In genomic region chr22:23786261-23786710, GRCh38 we compare ENCODE assay signal across 6 cellular contexts. TPM values are rescaled to one million over a fixed set of nuclear protein-coding genes. Genes with fewer than 3 reads are reported as not detected.
A peak's percentile ranks its signal among the peaks of the same experiment; 100 is the strongest.
DNase-seq lines count a peak whose midpoint lies in the region; ATAC-seq and TF ChIP-seq lines count a peak whose summit lies in the region.

No MANE protein-coding gene starts in this region.

- peaks cover 14% of the 10 kb centered on the region for H3K36me3 Mint-ChIP-seq in activated CD8-positive, alpha-beta T cell treated with anti-CD3 and anti-CD28 coated beads, Interleukin-2, amount 10 ng/mL, durations not matched to agents 7 days and 5 days (ENCODE audit: low read depth)

- POLR2A ChIA-PET in activated CD8-positive, alpha-beta T cell treated with anti-CD3 and anti-CD28 coated beads, Interleukin-2, amount 10 ng/mL, durations not matched to agents 7 days and 5 days (lab: Charles Lee) = interaction anchor here (0.9 to 2.9 kb wide), 8 partner anchors 11 to 225 kb away, joined by 3 to 18 read pairs (median 4); partner anchors contain the start of genes CABIN1, CHCHD10, MIF and SLC2A11

- DNase-seq in activated CD8-positive, alpha-beta T cell treated with anti-CD3 and anti-CD28 coated beads, Interleukin-2, amount 10 ng/mL, durations not matched to agents 7 days and 5 days = peak; percentile 52
- DNase-seq in lower lobe of right lung (no peak), NCI-H2081 treated with DMSO at 0.1 percent for 48 hours (lab: John Stamatoyannopoulos, UW) (no peak)

- TF ChIP-seq CTCF in C4-2B (conservative IDR thresholded peaks at IDR 0.05) (no peak), lower lobe of right lung (IDR thresholded peaks at IDR 0.05) (no peak)

- H3K4me3 Mint-ChIP-seq in activated CD8-positive, alpha-beta T cell treated with anti-CD3 and anti-CD28 coated beads, Interleukin-2, amount 10 ng/mL, durations not matched to agents 7 days and 5 days = peak overlapping the region; percentile 91

- CTCF ChIA-PET in activated CD8-positive, alpha-beta T cell treated with anti-CD3 and anti-CD28 coated beads, Interleukin-2, amount 10 ng/mL, durations not matched to agents 7 days and 5 days (lab: Charles Lee) = interaction anchor here (1.1 to 1.8 kb wide), 5 partner anchors 16 to 71 kb away, joined by 4 to 8 read pairs (median 6); partner anchors contain the start of genes CHCHD10 and SLC2A11

- peak; percentile 20 for ATAC-seq in activated CD8-positive, alpha-beta T cell treated with anti-CD3 and anti-CD28 coated beads, Interleukin-2, amount 10 ng/mL, durations not matched to agents 7 days and 5 days
- no peak for ATAC-seq in lower lobe of right lung
- ATAC-seq in activated CD4-positive, CD25-positive, alpha-beta regulatory T cell treated with anti-CD3 and anti-CD28 coated beads, Interleukin-2, amount 50 U/mL, for 24 hours = no peak
- no peak for ATAC-seq in HG02642 (IDR thresholded peaks at IDR 0.05; ENCODE audit: poor library complexity, unreplicated experiment)

- H3K4me3 ChIP-seq in lower lobe of right lung = peak overlapping the region; percentile 78

- peaks cover 10% of the 10 kb centered on the region for H3K36me3 ChIP-seq in lower lobe of right lung

- H3K27ac ChIP-seq in C4-2B (peak overlapping the region; percentile 87), lower lobe of right lung (peak overlapping the region; percentile 99)

- no peaks in the 10 kb centered on the region for H3K9me3 ChIP-seq in lower lobe of right lung

- H3K9me3 Mint-ChIP-seq in activated CD8-positive, alpha-beta T cell treated with anti-CD3 and anti-CD28 coated beads, Interleukin-2, amount 10 ng/mL, durations not matched to agents 7 days and 5 days (ENCODE audit: insufficient read depth) = no peaks in the 10 kb centered on the region

- H3K27me3 ChIP-seq in lower lobe of right lung (ENCODE audit: low read depth) = no peaks in the 10 kb centered on the region

- H3K27me3 Mint-ChIP-seq in activated CD8-positive, alpha-beta T cell treated with anti-CD3 and anti-CD28 coated beads, Interleukin-2, amount 10 ng/mL, durations not matched to agents 7 days and 5 days (ENCODE audit: low read depth) = no peaks in the 10 kb centered on the region

- H3K4me1 Mint-ChIP-seq in activated CD8-positive, alpha-beta T cell treated with anti-CD3 and anti-CD28 coated beads, Interleukin-2, amount 10 ng/mL, durations not matched to agents 7 days and 5 days (ENCODE audit: low read depth) = peaks cover 52% of the 10 kb centered on the region

- intact Hi-C loops in lower lobe of right lung (cut with DNase I) = no loop called here

- H3K4me1 ChIP-seq in lower lobe of right lung = peaks cover 34% of the 10 kb centered on the region

- H3K27ac Mint-ChIP-seq in activated CD8-positive, alpha-beta T cell treated with anti-CD3 and anti-CD28 coated beads, Interleukin-2, amount 10 ng/mL, durations not matched to agents 7 days and 5 days = peak overlapping the region; percentile 96

RNA-seq across cellular contexts. Expression of gene SMARCB1, which starts 0.5 kb away (rescaled TPM):
- total RNA-seq in activated CD8-positive, alpha-beta T cell treated with anti-CD3 and anti-CD28 coated beads, Interleukin-2, amount 10 ng/mL, durations not matched to agents 7 days and 5 days = 100 to 1,000 TPM; 112 to 113 TPM
- total RNA-seq in lower lobe of right lung = 61.3 TPM

RNA-seq across cellular contexts. Expression of gene MMP11, which starts 13.6 kb away (rescaled TPM):
- under 1 TPM; 0.42 to 0.55 TPM for total RNA-seq in activated CD8-positive, alpha-beta T cell treated with anti-CD3 and anti-CD28 coated beads, Interleukin-2, amount 10 ng/mL, durations not matched to agents 7 days and 5 days
- 1.9 TPM for total RNA-seq in lower lobe of right lung

RNA-seq across cellular contexts. Expression of gene CHCHD10, which starts 18.5 kb away (rescaled TPM):
- 100 to 1,000 TPM; 134 to 140 TPM for total RNA-seq in activated CD8-positive, alpha-beta T cell treated with anti-CD3 and anti-CD28 coated beads, Interleukin-2, amount 10 ng/mL, durations not matched to agents 7 days and 5 days
- 114 TPM for total RNA-seq in lower lobe of right lung

RNA-seq across cellular contexts. Expression of gene C22orf15, which starts 23.5 kb away (rescaled TPM):
- 1 to 10 TPM in 1 of 2 experiments, under 1 TPM in 1; 0.81 to 1.4 TPM for total RNA-seq in activated CD8-positive, alpha-beta T cell treated with anti-CD3 and anti-CD28 coated beads, Interleukin-2, amount 10 ng/mL, durations not matched to agents 7 days and 5 days
- 5.9 TPM for total RNA-seq in lower lobe of right lung

RNA-seq across cellular contexts. Expression of gene VPREB3, which starts 32.1 kb away (rescaled TPM):
- total RNA-seq in activated CD8-positive, alpha-beta T cell treated with anti-CD3 and anti-CD28 coated beads, Interleukin-2, amount 10 ng/mL, durations not matched to agents 7 days and 5 days = not detected
- total RNA-seq in lower lobe of right lung = not detected
